ENCODE assay signal across 8 cellular contexts in the genomic region with DNA sequence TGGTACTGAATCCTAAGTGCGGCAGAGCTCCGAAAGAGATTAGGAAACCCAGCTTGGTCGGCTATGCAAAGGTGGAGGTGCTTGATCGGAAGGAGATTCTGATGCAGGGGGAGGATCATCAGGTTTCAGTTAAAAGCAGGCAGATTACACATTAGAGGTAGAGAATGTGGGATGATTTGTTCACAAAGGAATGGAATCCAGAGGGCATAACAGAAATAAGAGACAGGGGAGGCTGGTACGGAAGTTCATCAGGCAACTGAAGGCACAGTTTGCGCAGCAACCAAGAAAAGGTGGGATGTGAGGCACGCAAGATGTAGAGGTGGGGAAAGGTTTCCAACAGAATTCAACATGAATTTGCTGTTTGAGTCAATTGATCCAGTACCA. TPM values are rescaled to one million over a fixed set of nuclear protein-coding genes. Genes with fewer than 3 reads are reported as not detected.
DNase-seq lines count a peak whose midpoint lies in the region; ATAC-seq and TF ChIP-seq lines count a peak whose summit lies in the region.

No MANE protein-coding gene starts in this region.

- H3K27ac Mint-ChIP-seq in activated naive CD4-positive, alpha-beta T cell treated with anti-CD3 and anti-CD28 coated beads for 36 hours: peak overlapping the region; percentile 3
- H3K27ac Mint-ChIP-seq in mesothelial cell of epicardium: peak overlapping the region; percentile 98

- peaks cover 42% of the 10 kb centered on the region for H3K79me2 ChIP-seq in mammary epithelial cell (ENCODE audit: insufficient read depth, low read length)

- H3K9me3 Mint-ChIP-seq in activated naive CD4-positive, alpha-beta T cell treated with anti-CD3 and anti-CD28 coated beads for 36 hours: no peaks in the 10 kb centered on the region
- no peaks in the 10 kb centered on the region for H3K9me3 Mint-ChIP-seq in mesothelial cell of epicardium

- DNase-seq in activated naive CD4-positive, alpha-beta T cell treated with anti-CD3 and anti-CD28 coated beads for 36 hours: no peak
- no peak for DNase-seq in activated naive CD4-positive, alpha-beta T cell treated with anti-CD3 and anti-CD28 coated beads, Interleukin-2, amount 50 U/mL, for 16 hours
- DNase-seq in mammary epithelial cell (no peak), mesothelial cell of epicardium (ENCODE audit: low spot score in 2 of 2, unreplicated experiment in 2 of 2) (no peak), NOMO-1 treated with DMSO at 0.1 percent for 48 hours (lab: John Stamatoyannopoulos, UW; ENCODE audit: unreplicated experiment) (no peak)
- DNase-seq in stimulated activated CD4-positive, alpha-beta T cell treated with anti-CD3 and anti-CD28 coated beads, Interleukin-4, amount 100 ng/mL, for 24 hours: no peak
- DNase-seq in stimulated activated naive CD4-positive, alpha-beta T cell (lab: John Stamatoyannopoulos, UW): no peak

- H3K4me1 Mint-ChIP-seq in activated naive CD4-positive, alpha-beta T cell treated with anti-CD3 and anti-CD28 coated beads for 36 hours (ENCODE audit: low read depth): peaks cover 38% of the 10 kb centered on the region
- H3K4me1 Mint-ChIP-seq in mesothelial cell of epicardium: peaks cover 51% of the 10 kb centered on the region

- H3K4me3 ChIP-seq in mammary epithelial cell (replicated peaks in 1 of 3; ENCODE audit: insufficient read depth in 1 of 3, low read depth in 2 of 3, low read length in 3 of 3): peak overlapping the region; percentile 27 to 87 (median 84)

- H3K27me3 Mint-ChIP-seq in activated naive CD4-positive, alpha-beta T cell treated with anti-CD3 and anti-CD28 coated beads for 36 hours (ENCODE audit: low read depth): no peaks in the 10 kb centered on the region
- H3K27me3 Mint-ChIP-seq in mesothelial cell of epicardium (ENCODE audit: low read depth): no peaks in the 10 kb centered on the region

- H3K27me3 ChIP-seq in mammary epithelial cell (ENCODE audit: insufficient read depth, low read length): no peaks in the 10 kb centered on the region

- H2AFZ ChIP-seq in mammary epithelial cell (ENCODE audit: low read depth, low read length): peak overlapping the region; percentile 93

- peaks cover 5% of the 10 kb centered on the region for H3K36me3 ChIP-seq in mammary epithelial cell (ENCODE audit: insufficient read depth, low read length)

- peak overlapping the region; percentile 71 for H3K4me2 ChIP-seq in mammary epithelial cell (ENCODE audit: insufficient read depth, low read depth, low read length)

- H3K4me3 Mint-ChIP-seq in activated naive CD4-positive, alpha-beta T cell treated with anti-CD3 and anti-CD28 coated beads for 36 hours: peak overlapping the region; percentile 94
- peak overlapping the region; percentile 98 for H3K4me3 Mint-ChIP-seq in mesothelial cell of epicardium

- no peak for TF ChIP-seq CTCF in mammary epithelial cell (conservative IDR thresholded peaks at IDR 0.05 in 1 of 2, IDR thresholded peaks at IDR 0.05 in 1 of 2; ENCODE audit: extremely low read depth in 1 of 2, insufficient read depth in 1 of 2, low read depth in 1 of 2, low read length in 2 of 2)
- no peak for TF ChIP-seq CTCF in mesothelial cell of epicardium (IDR thresholded peaks at IDR 0.05; ENCODE audit: unreplicated experiment)

- no peak overlapping the region for H3K9ac ChIP-seq in mammary epithelial cell (ENCODE audit: insufficient read depth, low read length)

- H3K4me1 ChIP-seq in mammary epithelial cell (ENCODE audit: insufficient read depth, low read length): peaks cover 6% of the 10 kb centered on the region

- H3K36me3 Mint-ChIP-seq in activated naive CD4-positive, alpha-beta T cell treated with anti-CD3 and anti-CD28 coated beads for 36 hours (ENCODE audit: low read depth): peaks cover 20% of the 10 kb centered on the region
- H3K36me3 Mint-ChIP-seq in mesothelial cell of epicardium: peaks cover 8% of the 10 kb centered on the region

- peak; percentile 7 for ATAC-seq in HG03460 (IDR thresholded peaks at IDR 0.05; ENCODE audit: unreplicated experiment)

- no peaks in the 10 kb centered on the region for H3K9me3 ChIP-seq in mammary epithelial cell (replicated peaks; ENCODE audit: insufficient read depth, low read length)

- no TSS peak for BruUV-seq in mammary epithelial cell (replicated peaks; lab: Mats Ljungman, UMichigan)

- WGBS in mammary epithelial cell (ENCODE audit: low coverage, missing lambda C conversion rate): 52% methylated on average over 5 of the region's 7 CpGs

- H4K20me1 ChIP-seq in mammary epithelial cell (ENCODE audit: insufficient read depth, low read length): no peaks in the 10 kb centered on the region

- dilution Hi-C loops in mammary epithelial cell (cut with HindIII; ENCODE audit: low sequenced_read_pairs): no loop called here

- in situ Hi-C loops in mammary epithelial cell (cut with MboI; ENCODE audit: low sequenced_read_pairs in 2 of 2): no loop called here

- no peak overlapping the region for H3K27ac ChIP-seq in mammary epithelial cell (ENCODE audit: insufficient read depth, low read depth, low read length)

- CTCF ChIA-PET in activated naive CD4-positive, alpha-beta T cell treated with anti-CD3 and anti-CD28 coated beads for 36 hours (lab: Charles Lee): no interaction called here
- CTCF ChIA-PET in mammary epithelial cell (lab: Charles Lee; ENCODE audit: low non-redundant PET): no interaction called here

- intact Hi-C loops in activated naive CD4-positive, alpha-beta T cell treated with anti-CD3 and anti-CD28 coated beads for 36 hours (cut with micrococcal nuclease): loop anchor here (1.0 to 5.0 kb wide), 4 partner anchors 417 to 1965 kb away; a partner anchor contains a TSS
- intact Hi-C loops in mammary epithelial cell (cut with micrococcal nuclease): loop anchor here (2.0 kb wide), 1 partner anchor 61 kb away; no protein-coding TSS in a partner anchor

RNA-seq across cellular contexts. Expression of a gene that starts 0.4 kb away (rescaled TPM):
- 10 to 100 TPM; 67.2 to 75.5 TPM for total RNA-seq in activated naive CD4-positive, alpha-beta T cell treated with anti-CD3 and anti-CD28 coated beads for 36 hours
- total RNA-seq in mammary epithelial cell: 10 to 100 TPM; 18.7 to 31.2 TPM
- polyA plus RNA-seq in mammary epithelial cell: 20.6 TPM
- 3.9 TPM for polyA minus RNA-seq in mammary epithelial cell
- 35.5 to 43.8 TPM (median 39.1 TPM) in 3 replicates for total RNA-seq in mesothelial cell of epicardium
